8 cellular contexts compared by ENCODE assay signal in genomic region chr3:100335137-100335833, GRCh38. TPM values are rescaled to one million over a fixed set of nuclear protein-coding genes. Genes with fewer than 3 reads are reported as not detected.
DNase-seq lines count a peak whose midpoint lies in the region; ATAC-seq and TF ChIP-seq lines count a peak whose summit lies in the region.

No MANE protein-coding gene starts in this region.

- H4K20me1 ChIP-seq in GM23248 (ENCODE audit: insufficient read depth), result no peaks in the 10 kb centered on the region

- H3F3A ChIP-seq in GM23248 (ENCODE audit: insufficient read depth), result no peaks in the 10 kb centered on the region

- H3K9me3 ChIP-seq in GM23248 (ENCODE audit: low read depth) (no peaks in the 10 kb centered on the region), neuron (ENCODE audit: low read length) (no peaks in the 10 kb centered on the region)

- peak overlapping the region; percentile 93 for H3K27ac Mint-ChIP-seq in activated CD8-positive, alpha-beta T cell treated with anti-CD3 and anti-CD28 coated beads for 36 hours

- H3K9me3 Mint-ChIP-seq in activated CD8-positive, alpha-beta T cell treated with anti-CD3 and anti-CD28 coated beads for 36 hours, result no peaks in the 10 kb centered on the region

- peak overlapping the region; percentile 85 for H3K4me3 Mint-ChIP-seq in activated CD8-positive, alpha-beta T cell treated with anti-CD3 and anti-CD28 coated beads for 36 hours

- intact Hi-C loops in activated CD8-positive, alpha-beta T cell treated with anti-CD3 and anti-CD28 coated beads for 36 hours (cut with micrococcal nuclease), result no loop called here

- in situ Hi-C loops in GM23248 (cut with MboI), result no loop called here

- no peak for TF ChIP-seq CTCF in activated CD8-positive, alpha-beta T cell treated with anti-CD3 and anti-CD28 coated beads for 36 hours (IDR thresholded peaks at IDR 0.05)
- TF ChIP-seq CTCF in fibroblast of the aortic adventitia (IDR thresholded peaks at IDR 0.05; ENCODE audit: insufficient read depth, low read length), result no peak

- H3K9me2 ChIP-seq in GM23248 (ENCODE audit: insufficient read depth), result no peaks in the 10 kb centered on the region

- H3K4me3 ChIP-seq in GM23248 (peak overlapping the region; percentile 83), fibroblast of the aortic adventitia (ENCODE audit: low read depth, low read length) (peak overlapping the region; percentile 71), neuron (ENCODE audit: low read length) (peak overlapping the region; percentile 65)

- H3K36me3 ChIP-seq in GM23248 (ENCODE audit: low read depth) (peaks cover 4% of the 10 kb centered on the region), neuron (ENCODE audit: insufficient read depth, low read length) (peaks cover 9% of the 10 kb centered on the region)

- CTCF ChIA-PET in activated CD8-positive, alpha-beta T cell treated with anti-CD3 and anti-CD28 coated beads for 36 hours (lab: Charles Lee), result interaction anchor here (0.9 to 3.0 kb wide), 4 partner anchors 8 to 267 kb away, joined by 3 to 15 read pairs (median 4); no protein-coding TSS in a partner anchor

- H3K27me3 ChIP-seq in GM23248 (replicated peaks; ENCODE audit: insufficient read depth) (no peaks in the 10 kb centered on the region), neuron (ENCODE audit: insufficient read depth, low read length) (no peaks in the 10 kb centered on the region)

- H3K9ac ChIP-seq in GM23248, result peak overlapping the region; percentile 86

- WGBS in GM23248 (ENCODE audit: low coverage in 1 of 2, low lambda C conversion rate in 2 of 2, missing lambda C conversion rate in 2 of 2), 2 experiments, result 59 to 60% methylated on average over 20 of the region's 20 CpGs

- H3K4me2 ChIP-seq in GM23248 (ENCODE audit: unreplicated experiment), result peak overlapping the region; percentile 90

- no peaks in the 10 kb centered on the region; the same call in 1 of the 2 replicates for H3K79me2 ChIP-seq in GM23248 (ENCODE audit: insufficient read depth)

- DNase-seq in DMS79 treated with DMSO at 0.1 percent for 48 hours (lab: John Stamatoyannopoulos, UW), result peak; percentile 28
- DNase-seq in DMS79 (lab: John Stamatoyannopoulos, UW), result no peak
- DNase-seq in GM23248, result peak; percentile 65
- peak; percentile 4 for DNase-seq in LoVo (ENCODE audit: low spot score)
- peak; percentile 37 for DNase-seq in activated CD8-positive, alpha-beta T cell treated with anti-CD3 and anti-CD28 coated beads for 36 hours
- DNase-seq in fibroblast of the aortic adventitia (ENCODE audit: low read depth), result no peak

- no peaks in the 10 kb centered on the region for H3K27me3 Mint-ChIP-seq in activated CD8-positive, alpha-beta T cell treated with anti-CD3 and anti-CD28 coated beads for 36 hours

- H3K4me1 ChIP-seq in GM23248 (ENCODE audit: insufficient read depth) (no peaks in the 10 kb centered on the region), neuron (ENCODE audit: insufficient read depth, low read length) (peaks cover 5% of the 10 kb centered on the region)

- POLR2A ChIA-PET in activated CD8-positive, alpha-beta T cell treated with anti-CD3 and anti-CD28 coated beads for 36 hours (lab: Charles Lee), result interaction anchor here (0.6 to 3.9 kb wide), 11 partner anchors 8 to 114 kb away, joined by 3 to 34 read pairs (median 3); partner anchors contain the start of genes LNP1 and TOMM70

- H3K27ac ChIP-seq in GM23248, result peak overlapping the region; percentile 31

- H3K36me3 Mint-ChIP-seq in activated CD8-positive, alpha-beta T cell treated with anti-CD3 and anti-CD28 coated beads for 36 hours (ENCODE audit: low read depth), result peaks cover 13% of the 10 kb centered on the region

- H2AFZ ChIP-seq in GM23248, result peak overlapping the region; percentile 98
- peak overlapping the region; percentile 92 for H2AFZ ChIP-seq in neuron (ENCODE audit: low read depth, low read length)

- ATAC-seq in activated CD8-positive, alpha-beta T cell treated with anti-CD3 and anti-CD28 coated beads for 36 hours, result peak; percentile 25
- ATAC-seq in HG03139 (IDR thresholded peaks at IDR 0.05; ENCODE audit: unreplicated experiment), result no peak

- peaks cover 15% of the 10 kb centered on the region for H3K4me1 Mint-ChIP-seq in activated CD8-positive, alpha-beta T cell treated with anti-CD3 and anti-CD28 coated beads for 36 hours (ENCODE audit: low read depth)

RNA-seq across cellular contexts. Expression of gene NIT2, which starts 0.7 kb away (rescaled TPM):
- 35.6 and 36.0 TPM in 2 replicates for total RNA-seq in GM23248 (2014; rRNA removed; shearing (Covaris generic))
- 76.2 and 84.0 TPM in 2 replicates for polyA plus RNA-seq in GM23248 (2016; fragmentation: Nextera tagmentation; extraction: Ambion mirVana)
- total RNA-seq in activated CD8-positive, alpha-beta T cell treated with anti-CD3 and anti-CD28 coated beads for 36 hours, result 10 to 100 TPM; 64.2 TPM
- 15.2 and 27.7 TPM in 2 replicates for total RNA-seq in fibroblast of the aortic adventitia (ENCODE audit: low replicate concordance)

Comparison
In these comparisons a context has a peak if more than half of its experiments do, and no peak if none do; other contexts are left out.
1. DNase-seq: peak in DMS79 treated with DMSO at 0.1 percent for 48 hours (single experiment), GM23248 (single experiment), LoVo (single experiment) and activated CD8-positive, alpha-beta T cell treated with anti-CD3 and anti-CD28 coated beads for 36 hours (single experiment); none in DMS79 (single experiment) and fibroblast of the aortic adventitia (single experiment).
2. Peak in every context shown above with its lines, with median percentiles within 50 percentile points of each other: H3K4me3 ChIP-seq.